In genomic region chr6:82904860-82905259, GRCh38 we compare ENCODE assay signal across 24 cellular contexts.
"Had no signal": no experiment of that assay in that cellular context is flagged by ENCODE, and none has a peak within 500 bp of the region (broad histone marks: within the 10 kb centered on the region; RNA-seq: fewer than 3 reads in every experiment).

No MANE protein-coding gene starts in this region.

- H3K4me3 ChIP-seq: adrenal gland, SJCRH30 had no signal

- H3K27ac ChIP-seq: adrenal gland, RWPE1, SJCRH30, WERI-Rb-1 had no signal

- H3K36me3 ChIP-seq: adrenal gland, SJCRH30, WERI-Rb-1 had no signal

- H3K27me3 ChIP-seq: adrenal gland, SJCRH30 had no signal

- DNase-seq: activated CD4-positive, alpha-beta T cell treated with anti-CD3 and anti-CD28 coated beads for 36 hours; activated CD8-positive, alpha-beta memory T cell treated with anti-CD3 and anti-CD28 coated beads, Interleukin-2, amount 50 U/mL, for 4 hours; activated CD8-positive, alpha-beta T cell treated with anti-CD3 and anti-CD28 coated beads for 36 hours; activated naive CD4-positive, alpha-beta T cell treated with anti-CD3 and anti-CD28 coated beads, Interleukin-2, amount 50 U/mL, for 16 hours; activated naive CD8-positive, alpha-beta T cell treated with anti-CD3 and anti-CD28 coated beads, Interleukin-2, amount 10 ng/mL, durations not matched to agents 7 days and 5 days; activated T-cell treated with anti-CD3 and anti-CD28 coated beads, Interleukin-2, amount 50 U/mL, for 72 hours; adrenal gland; anterior cingulate cortex; cerebellar nuclear complex; NCI-H1048; NCI-H1930; NCI-H2171; NCI-H2227 treated with DMSO at 0.1 percent for 48 hours; NCI-H526; NCI-H774; NK-92 treated with Interleukin-12 subunit alpha and Interleukin-12 subunit beta, amount 100 ng/mL, for 24 hours; OCI-M1; Right ventricle myocardium superior; SJCRH30; T-helper 1 cell; WERI-Rb-1 had no signal

- H3K9ac ChIP-seq: SK-N-SH had no signal

- ATAC-seq: activated CD4-positive, alpha-beta T cell treated with anti-CD3 and anti-CD28 coated beads for 36 hours; activated CD8-positive, alpha-beta T cell treated with anti-CD3 and anti-CD28 coated beads for 36 hours; activated T-cell treated with anti-CD3 and anti-CD28 coated beads, Interleukin-2, amount 50 U/mL, for 72 hours; Panc1 had no signal

- H3K4me2 ChIP-seq: SK-N-SH had no signal

- H3K9me3 ChIP-seq: adrenal gland, SJCRH30, SK-N-SH had no signal
